22 cellular contexts compared by ENCODE assay signal in genomic region chr13:32515246-32515645, GRCh38.
"Had no signal": no experiment of that assay in that cellular context is flagged by ENCODE, and none has a peak within 500 bp of the region (broad histone marks: within the 10 kb centered on the region; RNA-seq: fewer than 3 reads in every experiment).

No MANE protein-coding gene starts in this region.

- H3K4me1 Mint-ChIP-seq: memory B cell had no signal

- H2AFZ ChIP-seq: neural progenitor cell had no signal

- H3K27ac Mint-ChIP-seq: memory B cell; natural killer cell treated with Interleukin-12 subunit alpha and Interleukin-12 subunit beta and Interleukin-15 and Interleukin-18, amount 100 ng/mL, for 72 hours; neural progenitor cell; progenitor cell of endocrine pancreas; type B pancreatic cell had no signal

- H3K4me2 ChIP-seq: neural progenitor cell, smooth muscle cell had no signal

- H3K4me3 ChIP-seq: esophagus muscularis mucosa, heart left ventricle, left lung, lower lobe of right lung, neural progenitor cell, pancreas, smooth muscle cell had no signal

- H3K4me1 ChIP-seq: esophagus muscularis mucosa, left lung, lower lobe of right lung, neural progenitor cell, pancreas had no signal

- FAIRE-seq: pancreas, urothelium cell line had no signal

- ATAC-seq: heart left ventricle; left lung; lower lobe of right lung; natural killer cell treated with Interleukin-12 subunit alpha and Interleukin-12 subunit beta and Interleukin-15 and Interleukin-18, amount 100 ng/mL, for 72 hours; pancreas; right cardiac atrium had no signal

- H3K4me3 Mint-ChIP-seq: memory B cell; natural killer cell treated with Interleukin-12 subunit alpha and Interleukin-12 subunit beta and Interleukin-15 and Interleukin-18, amount 100 ng/mL, for 72 hours; neural progenitor cell; type B pancreatic cell had no signal

- H3K27me3 ChIP-seq: esophagus muscularis mucosa, heart left ventricle, left lung, neural progenitor cell, pancreas had no signal

- H3K9me3 Mint-ChIP-seq: memory B cell; natural killer cell treated with Interleukin-12 subunit alpha and Interleukin-12 subunit beta and Interleukin-15 and Interleukin-18, amount 100 ng/mL, for 72 hours; neural progenitor cell; type B pancreatic cell had no signal

- H3K27me3 Mint-ChIP-seq: memory B cell; natural killer cell treated with Interleukin-12 subunit alpha and Interleukin-12 subunit beta and Interleukin-15 and Interleukin-18, amount 100 ng/mL, for 72 hours; progenitor cell of endocrine pancreas; type B pancreatic cell had no signal

- DNase-seq: effector memory CD4-positive, alpha-beta T cell; foreskin melanocyte; heart left ventricle; hippocampal formation; islet precursor cell; left lung; lower lobe of right lung; midbrain; nucleus accumbens; pancreas; right cardiac atrium; stimulated activated CD4-positive, alpha-beta T cell treated with anti-CD3 and anti-CD28 coated beads, Interleukin-2, amount 100 ng/mL, for 48 hours; stimulated activated naive CD4-positive, alpha-beta T cell treated with Interleukin-2 at 50 U/mL for 16 hours had no signal

- H3K27ac ChIP-seq: epithelial cell of prostate, esophagus muscularis mucosa, heart left ventricle, left lung, lower lobe of right lung, neural progenitor cell, pancreas had no signal

- H3K9me3 ChIP-seq: esophagus muscularis mucosa, heart left ventricle, left lung, lower lobe of right lung, pancreas had no signal

- H3K9ac ChIP-seq: neural progenitor cell had no signal
